In genomic region chr9:137185921-137186320, GRCh38 we compare ENCODE assay signal across 15 cellular contexts. TPM values are rescaled to one million over a fixed set of nuclear protein-coding genes. Genes with fewer than 3 reads are reported as not detected.
A peak's percentile ranks its signal among the peaks of the same experiment; 100 is the strongest.
DNase-seq lines count a peak whose midpoint lies in the region; ATAC-seq, FAIRE-seq and TF ChIP-seq lines count a peak whose summit lies in the region.
"Had no signal": no experiment of that assay in that cellular context is flagged by ENCODE, and none has a peak within 500 bp of the region (broad histone marks: within the 10 kb centered on the region; RNA-seq: fewer than 3 reads in every experiment).

No MANE protein-coding gene starts in this region.

- H3K27ac ChIP-seq in BLaER1 (no peak overlapping the region), small intestine (ENCODE audit: low read depth in 1 of 2, low read length in 1 of 2) (no peak overlapping the region)
- no peak overlapping the region for H3K27ac ChIP-seq in CD8-positive, alpha-beta T cell (ENCODE audit: low read depth, low read length)
- H3K27ac ChIP-seq: PC-9 had no signal

- peaks cover 65% of the 10 kb centered on the region for H4K20me1 ChIP-seq in BLaER1

- H3K4me2 ChIP-seq in BLaER1 = peak overlapping the region; percentile 99

- H3K4me1 ChIP-seq in BLaER1 (peaks cover 40% of the 10 kb centered on the region), small intestine (ENCODE audit: control insufficient read depth in 2 of 2, insufficient read depth in 1 of 2, low read depth in 1 of 2, low read length in 1 of 2) (peaks cover 3 to 19% of the 10 kb centered on the region in 2 donors)
- H3K4me1 ChIP-seq in CD8-positive, alpha-beta T cell (ENCODE audit: insufficient read depth, low read length) = peaks cover 34% of the 10 kb centered on the region

- POLR2A ChIA-PET in CD8-positive, alpha-beta T cell (lab: Charles Lee) = interaction anchor here (4.7 kb wide), 1 partner anchor 15 kb away, joined by 33 read pairs; the partner anchor contains the start of gene TPRN
- POLR2A ChIA-PET in T-cell (lab: Charles Lee) = no interaction called here

- H3K36me3 ChIP-seq in BLaER1 (peaks cover 79% of the 10 kb centered on the region), small intestine (ENCODE audit: control insufficient read depth in 2 of 2, insufficient read depth in 2 of 2, low read length in 2 of 2) (peaks cover 9 to 12% of the 10 kb centered on the region in 2 donors)
- peaks cover 17% of the 10 kb centered on the region for H3K36me3 ChIP-seq in CD8-positive, alpha-beta T cell (ENCODE audit: insufficient read depth, low read length)

- H3K9ac ChIP-seq in BLaER1 = no peak overlapping the region

- peak overlapping the region; percentile 15 for H3K4me3 Mint-ChIP-seq in CD8-positive, alpha-beta T cell
- H3K4me3 Mint-ChIP-seq in T-cell = peak overlapping the region in 2 of 3 donors; percentile 50 to 88
- H3K4me3 Mint-ChIP-seq in neural crest cell = peak overlapping the region; percentile 90
- H3K4me3 Mint-ChIP-seq in T-helper 17 cell = no peak overlapping the region
- no peak overlapping the region for H3K4me3 Mint-ChIP-seq in CD14-positive monocyte

- CTCF ChIA-PET in CD8-positive, alpha-beta T cell (lab: Charles Lee) = no interaction called here
- CTCF ChIA-PET in T-cell (lab: Charles Lee) = no interaction called here

- no peaks in the 10 kb centered on the region for H3K9me3 ChIP-seq in BLaER1
- H3K9me3 ChIP-seq in CD8-positive, alpha-beta T cell (ENCODE audit: low read length) = no peaks in the 10 kb centered on the region
- H3K9me3 ChIP-seq in T-helper 17 cell (ENCODE audit: control insufficient read depth, low read length, poor library complexity, severe bottlenecking) = no peaks in the 10 kb centered on the region
- no peaks in the 10 kb centered on the region for H3K9me3 ChIP-seq in small intestine (ENCODE audit: control insufficient read depth, low read depth)

- no peak overlapping the region for H3K27ac Mint-ChIP-seq in CD8-positive, alpha-beta T cell
- no peak overlapping the region for H3K27ac Mint-ChIP-seq in T-cell
- no peak overlapping the region for H3K27ac Mint-ChIP-seq in neural crest cell (ENCODE audit: unreplicated experiment)
- no peak overlapping the region for H3K27ac Mint-ChIP-seq in T-helper 17 cell
- peak overlapping the region in 1 of 7 donors; percentile 12 for H3K27ac Mint-ChIP-seq in CD14-positive monocyte

- no peak for DNase-seq in CD8-positive, alpha-beta T cell
- no peak for DNase-seq in T-cell
- no peak for DNase-seq in neural crest cell (ENCODE audit: low read depth, low spot score)
- no peak for DNase-seq in T-helper 17 cell
- DNase-seq in small intestine = no peak
- DNase-seq in CD14-positive monocyte (ENCODE audit: low spot score) = no peak
- DNase-seq: KBM-7, NCI-H1436, NCI-H748 treated with DMSO at 0.1 percent for 48 hours, PC-9 had no signal

- no peak for FAIRE-seq in small intestine (lab: Jason Lieb, UNC)
- FAIRE-seq: GM12892 had no signal

- peaks cover 59% of the 10 kb centered on the region for H3K36me3 Mint-ChIP-seq in CD8-positive, alpha-beta T cell
- H3K36me3 Mint-ChIP-seq in T-cell = peaks cover 21% of the 10 kb centered on the region
- no peaks in the 10 kb centered on the region for H3K36me3 Mint-ChIP-seq in neural crest cell (ENCODE audit: low read depth)
- H3K36me3 Mint-ChIP-seq in T-helper 17 cell (ENCODE audit: low read depth) = peaks cover 3% of the 10 kb centered on the region
- H3K36me3 Mint-ChIP-seq in CD14-positive monocyte = peaks cover 48 to 77% of the 10 kb centered on the region in 2 donors

- H3K27me3 ChIP-seq in BLaER1 (no peaks in the 10 kb centered on the region), small intestine (ENCODE audit: control insufficient read depth in 2 of 2, insufficient read depth in 2 of 2, low read length in 2 of 2) (no peaks in the 10 kb centered on the region)
- H3K27me3 ChIP-seq in CD8-positive, alpha-beta T cell (ENCODE audit: insufficient read depth, low read length) = no peaks in the 10 kb centered on the region

- 92 to 96% (median 93%) methylated on average over 19 of the region's 19 CpGs for WGBS in small intestine, 3 donors

- peaks cover 41% of the 10 kb centered on the region for H3K4me1 Mint-ChIP-seq in CD8-positive, alpha-beta T cell (ENCODE audit: low read depth)
- H3K4me1 Mint-ChIP-seq in T-cell (peaks cover 22 to 46% (median 42%) of the 10 kb centered on the region in 3 donors), neural crest cell (peaks cover 21% of the 10 kb centered on the region), T-helper 17 cell (peaks cover 30% of the 10 kb centered on the region), CD14-positive monocyte (peaks cover 32% of the 10 kb centered on the region)

- H3K4me3 ChIP-seq in BLaER1 (peak overlapping the region; percentile 87; the same call in 1 of the 2 replicates), small intestine (ENCODE audit: low read depth in 1 of 2, low read length in 2 of 2) (no peak overlapping the region)
- H3K4me3 ChIP-seq in CD8-positive, alpha-beta T cell (ENCODE audit: low read depth, low read length) = no peak overlapping the region
- H3K4me3 ChIP-seq: PC-9 had no signal

- H3K27me3 Mint-ChIP-seq in CD8-positive, alpha-beta T cell (ENCODE audit: low read depth) = no peaks in the 10 kb centered on the region
- H3K27me3 Mint-ChIP-seq in T-cell (no peaks in the 10 kb centered on the region), neural crest cell (ENCODE audit: low read depth) (no peaks in the 10 kb centered on the region), T-helper 17 cell (no peaks in the 10 kb centered on the region), CD14-positive monocyte (ENCODE audit: low read depth in 3 of 3) (no peaks in the 10 kb centered on the region)

- intact Hi-C loops in CD8-positive, alpha-beta T cell (cut with DNase I, micrococcal nuclease) = loop anchor here in 1 of 2 experiments (5.0 kb wide), 1 partner anchor 89 kb away; no protein-coding TSS in a partner anchor
- intact Hi-C loops in CD14-positive monocyte (cut with micrococcal nuclease) = loop anchor here in 1 of 2 donors (5.0 kb wide), 1 partner anchor 51 kb away; no protein-coding TSS in a partner anchor

- TF ChIP-seq CTCF in CD8-positive, alpha-beta T cell (IDR thresholded peaks at IDR 0.05) = no peak
- TF ChIP-seq CTCF in neural crest cell (conservative IDR thresholded peaks at IDR 0.05) (no peak), CD14-positive monocyte (IDR thresholded peaks at IDR 0.05) (no peak)

- no peak for ATAC-seq in CD8-positive, alpha-beta T cell
- ATAC-seq in T-cell (replicated peaks in 1 of 4) (no peak), T-helper 17 cell (no peak)
- ATAC-seq: Right ventricle myocardium inferior had no signal

- H3K9me3 Mint-ChIP-seq in CD8-positive, alpha-beta T cell = no peaks in the 10 kb centered on the region
- H3K9me3 Mint-ChIP-seq in T-cell (no peaks in the 10 kb centered on the region), neural crest cell (no peaks in the 10 kb centered on the region), CD14-positive monocyte (peaks cover 0 to 2% (median 0%) of the 10 kb centered on the region in 7 donors)

RNA-seq across cellular contexts. Expression of gene ANAPC2, which starts 2.4 kb away (rescaled TPM):
- total RNA-seq in CD8-positive, alpha-beta T cell = 100 to 1,000 TPM; 166 to 171 TPM
- total RNA-seq in T-cell = 100 to 1,000 TPM; 133 to 142 (median 141) TPM
- 69.3 and 71.7 TPM in 2 replicates for total RNA-seq in neural crest cell
- total RNA-seq in T-helper 17 cell = 100 to 1,000 TPM; 114 to 116 TPM
- 10 to 100 TPM; 20.0 to 39.6 (median 34.4) TPM for polyA plus RNA-seq in small intestine
- 1 to 10 TPM; 1.9 to 2.0 TPM for polyA plus RNA-seq in CD14-positive monocyte

RNA-seq across cellular contexts. Expression of gene SSNA1, which starts 2.6 kb away (rescaled TPM):
- 10 to 100 TPM; 28.8 to 29.6 TPM for total RNA-seq in CD8-positive, alpha-beta T cell
- total RNA-seq in T-cell (10 to 100 TPM; 37.0 to 71.6 (median 64.0) TPM), neural crest cell (64.8 and 66.4 TPM in 2 replicates), T-helper 17 cell (10 to 100 TPM; 39.4 to 48.3 TPM)
- polyA plus RNA-seq in small intestine (100 to 1,000 TPM in 2 of 3 donors, 10 to 100 TPM in 1; 92.0 to 146 (median 113) TPM), CD14-positive monocyte (100 to 1,000 TPM in 1 of 2 donors, 10 to 100 TPM in 1; 98.3 to 118 TPM)

RNA-seq across cellular contexts. Expression of gene TMEM210, which starts 14.1 kb away (rescaled TPM):
- total RNA-seq in CD8-positive, alpha-beta T cell = not detected
- total RNA-seq in T-cell (not detected), neural crest cell (not detected in 2 replicates), T-helper 17 cell (not detected)
- polyA plus RNA-seq in small intestine (not detected), CD14-positive monocyte (not detected)
- total RNA-seq: H4, NCI-H460, Right ventricle myocardium inferior had no signal

RNA-seq across cellular contexts. Expression of gene TPRN, which starts 14.6 kb away (rescaled TPM):
- total RNA-seq in CD8-positive, alpha-beta T cell = 1 to 10 TPM; 4.1 to 4.4 TPM
- 10 to 100 TPM in 3 of 5 donors, 1 to 10 TPM in 2; 5.8 to 12.8 (median 12.1) TPM for total RNA-seq in T-cell
- total RNA-seq in neural crest cell = 22.0 and 25.1 TPM in 2 replicates
- total RNA-seq in T-helper 17 cell = 1 to 10 TPM; 5.7 to 6.3 TPM
- 10 to 100 TPM; 57.0 to 98.4 (median 74.8) TPM for polyA plus RNA-seq in small intestine
- polyA plus RNA-seq in CD14-positive monocyte = under 1 TPM; 0.30 to 0.46 TPM

RNA-seq across cellular contexts. Expression of gene LRRC26, which starts 16.1 kb away (rescaled TPM):
- not detected for total RNA-seq in CD8-positive, alpha-beta T cell
- total RNA-seq in T-cell = not detected
- 0.37 and 0.48 TPM in 2 replicates for total RNA-seq in neural crest cell
- total RNA-seq in T-helper 17 cell = not detected
- 1 to 10 TPM in 2 of 3 donors, under 1 TPM in 1; 0.67 to 1.5 (median 1.4) TPM for polyA plus RNA-seq in small intestine
- not detected for polyA plus RNA-seq in CD14-positive monocyte
- total RNA-seq: NCI-H460, Right ventricle myocardium inferior had no signal

Comparison
In these comparisons a context has a peak if more than half of its experiments do, and no peak if none do; other contexts are left out.
1. H3K4me3 Mint-ChIP-seq: peak in CD8-positive, alpha-beta T cell (single experiment), T-cell (2 of 3) and neural crest cell (single experiment); none in T-helper 17 cell (single experiment) and CD14-positive monocyte (0 of 2).